ENCODE assay signal across 20 cellular contexts in the genomic region with DNA sequence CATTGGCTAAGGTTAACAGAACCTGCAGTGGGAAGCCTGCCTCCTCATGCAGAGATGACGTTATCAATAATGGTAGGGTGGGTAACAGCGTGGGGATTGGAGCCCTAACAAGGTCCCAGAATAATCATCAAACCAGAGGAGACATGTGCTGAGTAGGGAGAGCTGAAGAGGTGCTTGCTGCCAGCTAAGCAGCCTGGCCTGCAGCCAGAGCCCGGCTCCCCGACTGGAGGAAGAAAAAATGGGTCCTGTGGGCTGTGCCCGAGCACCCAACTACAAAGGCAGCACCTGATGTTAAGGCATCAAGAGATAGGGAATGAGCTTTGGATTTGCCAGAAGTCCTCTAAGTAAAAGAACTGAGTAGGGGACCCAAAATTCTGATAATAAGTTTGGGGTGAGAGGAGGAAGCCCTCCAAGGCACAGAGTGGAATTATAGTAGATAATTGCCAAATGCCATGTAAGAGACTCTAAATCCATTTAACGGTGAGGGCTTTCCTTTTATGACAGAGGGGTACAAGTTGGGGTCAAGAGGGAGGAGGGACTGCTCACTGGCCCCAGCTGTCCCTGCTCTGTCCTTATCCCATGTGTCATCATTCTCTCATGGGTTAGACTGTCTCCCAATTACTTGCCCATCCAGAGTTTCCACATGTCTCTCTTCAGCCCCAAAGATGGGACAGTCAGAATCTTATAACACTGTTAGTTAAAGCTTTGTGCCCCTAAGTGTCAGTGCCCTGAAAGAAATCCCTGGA.
DNase-seq lines count a peak whose midpoint lies in the region; TF ChIP-seq lines count a peak whose summit lies in the region.
"Had no signal": no experiment of that assay in that cellular context is flagged by ENCODE, and none has a peak within 500 bp of the region (broad histone marks: within the 10 kb centered on the region; RNA-seq: fewer than 3 reads in every experiment).

No MANE protein-coding gene starts in this region.

- H4K20me1 ChIP-seq in GM23248 (ENCODE audit: insufficient read depth): no peaks in the 10 kb centered on the region

- H3K79me2 ChIP-seq in GM23248 (ENCODE audit: insufficient read depth) (no peaks in the 10 kb centered on the region; the same call in 1 of the 2 replicates), trophoblast cell (ENCODE audit: control insufficient read depth, insufficient read depth, low read length, poor library complexity) (peaks cover 2% of the 10 kb centered on the region)

- no peak for TF ChIP-seq POLR2A in lower leg skin (IDR thresholded peaks at IDR 0.05)

- H3K4ac ChIP-seq in trophoblast cell (ENCODE audit: low read depth, low read length): peak overlapping the region; percentile 10

- peak overlapping the region; percentile 71 for H3K18ac ChIP-seq in trophoblast cell (ENCODE audit: low read length)

- H2AFZ ChIP-seq in GM23248: no peak overlapping the region
- no peak overlapping the region for H2AFZ ChIP-seq in trophoblast cell (ENCODE audit: insufficient read depth, low read length, poor library complexity)

- H3K4me1 ChIP-seq in GM23248 (ENCODE audit: insufficient read depth): peaks cover 55% of the 10 kb centered on the region
- peaks cover 21 to 28% of the 10 kb centered on the region in 2 experiments for H3K4me1 ChIP-seq in trophoblast cell (ENCODE audit: control insufficient read depth in 1 of 2, insufficient read depth in 2 of 2, low read length in 2 of 2)

- H3K4me2 ChIP-seq in GM23248 (ENCODE audit: unreplicated experiment): no peak overlapping the region
- no peak overlapping the region for H3K4me2 ChIP-seq in trophoblast cell (ENCODE audit: low read length)
- H3K4me2 ChIP-seq: SK-N-SH had no signal

- in situ Hi-C loops in GM23248 (cut with MboI): no loop called here

- H3K9me3 ChIP-seq in GM23248 (ENCODE audit: low read depth): no peaks in the 10 kb centered on the region
- peaks cover 3% of the 10 kb centered on the region for H3K9me3 ChIP-seq in trophoblast cell (ENCODE audit: insufficient read depth, low read depth, low read length)
- H3K9me3 ChIP-seq: psoas muscle, SK-N-SH had no signal

- H4K8ac ChIP-seq in trophoblast cell (ENCODE audit: low read depth, low read length): peak overlapping the region; percentile 39

- H3K23ac ChIP-seq in trophoblast cell (ENCODE audit: low read length): no peak overlapping the region

- TF ChIP-seq CTCF in coronary artery (IDR thresholded peaks at IDR 0.05) (no peak), lower leg skin (IDR thresholded peaks at IDR 0.05) (no peak)

- peak overlapping the region; percentile 67 for H2BK120ac ChIP-seq in trophoblast cell (ENCODE audit: insufficient read depth, low read length, poor library complexity)

- peak overlapping the region; percentile 42 for H2BK5ac ChIP-seq in trophoblast cell (ENCODE audit: low read depth, low read length, poor library complexity)

- H3K9ac ChIP-seq in GM23248: peak overlapping the region; percentile 52
- H3K9ac ChIP-seq in trophoblast cell (ENCODE audit: low read length): no peak overlapping the region
- H3K9ac ChIP-seq: SK-N-SH had no signal

- no peaks in the 10 kb centered on the region for H3K9me2 ChIP-seq in GM23248 (ENCODE audit: insufficient read depth)
- H3K9me2 ChIP-seq: SK-N-SH had no signal

- H3K4me3 ChIP-seq in GM23248 (no peak overlapping the region), coronary artery (no peak overlapping the region), trophoblast cell (ENCODE audit: low read depth, low read length) (no peak overlapping the region), lower leg skin (ENCODE audit: low read depth, poor library complexity, severe bottlenecking) (no peak overlapping the region)
- H3K4me3 ChIP-seq: psoas muscle, skin epidermis had no signal

- peak overlapping the region; percentile 71 for H2BK12ac ChIP-seq in trophoblast cell (ENCODE audit: low read length)

- no peaks in the 10 kb centered on the region for H3K27me3 ChIP-seq in GM23248 (replicated peaks; ENCODE audit: insufficient read depth)
- no peaks in the 10 kb centered on the region for H3K27me3 ChIP-seq in trophoblast cell (ENCODE audit: insufficient read depth, low read length)
- H3K27me3 ChIP-seq: brain microvascular endothelial cell had no signal

- 70 to 85% methylated on average over 6 of the region's 6 CpGs for WGBS in GM23248 (ENCODE audit: low coverage in 1 of 2, low lambda C conversion rate in 2 of 2, missing lambda C conversion rate in 2 of 2), 2 experiments
- WGBS in trophoblast cell (ENCODE audit: extremely low coverage, insufficient coverage, insufficient read length): no CpG with 5 or more reads among the region's 6 CpGs
- 43 to 62% methylated on average over 6 of the region's 6 CpGs for WGBS in lower leg skin, 2 donors

- intact Hi-C loops in lower leg skin (cut with DNase I; ENCODE audit: low total_unique reads): no loop called here

- H3K36me3 ChIP-seq in GM23248 (ENCODE audit: low read depth) (peaks cover 21% of the 10 kb centered on the region; the same call in 1 of the 2 replicates), trophoblast cell (ENCODE audit: control insufficient read depth in 1 of 2, insufficient read depth in 2 of 2, low read length in 2 of 2) (no peaks in the 10 kb centered on the region)
- H3K36me3 ChIP-seq: brain microvascular endothelial cell had no signal

- peaks cover 29% of the 10 kb centered on the region for H3K79me1 ChIP-seq in trophoblast cell (ENCODE audit: low read length)

- H3K14ac ChIP-seq in trophoblast cell (ENCODE audit: low read length): peak overlapping the region; percentile 66

- peak overlapping the region; percentile 64 for H2AK5ac ChIP-seq in trophoblast cell (ENCODE audit: low read length)

- peaks cover 50% of the 10 kb centered on the region for H3F3A ChIP-seq in GM23248 (ENCODE audit: insufficient read depth)

- peak overlapping the region; percentile 85 for H4K91ac ChIP-seq in trophoblast cell (ENCODE audit: low read depth, low read length)

- H4K12ac ChIP-seq in trophoblast cell (ENCODE audit: low read depth, low read length): no peak overlapping the region

- DNase-seq in GM23248: no peak
- DNase-seq in NCI-H82 (lab: John Stamatoyannopoulos, UW): peak; percentile 75
- DNase-seq in coronary artery (ENCODE audit: low spot score): no peak
- DNase-seq in trophoblast cell: no peak
- no peak for DNase-seq in HPDE6-E6E7 (ENCODE audit: extremely low spot score)
- no peak for DNase-seq in middle frontal gyrus (ENCODE audit: extremely low spot score, low spot score)
- DNase-seq in lower leg skin (ENCODE audit: low spot score in 2 of 2): no peak
- DNase-seq: activated CD4-positive, alpha-beta T cell treated with anti-CD3 and anti-CD28 coated beads for 36 hours; activated gamma-delta T cell treated with Interleukin-2 at 50 U/mL for 16 hours; activated naive CD8-positive, alpha-beta T cell treated with anti-CD3 and anti-CD28 coated beads, Interleukin-2, amount 50 U/mL, for 24 hours; brain microvascular endothelial cell; effector memory CD8-positive, alpha-beta T cell; NCI-H2029 treated with DMSO at 0.1 percent for 48 hours; psoas muscle; SK-N-SH; stimulated activated CD4-positive, alpha-beta T cell treated with anti-CD3 and anti-CD28 coated beads, Interleukin-2, amount 100 ng/mL, for 24 hours; T-helper 17 cell had no signal

- H3K27ac ChIP-seq in GM23248 (peak overlapping the region; percentile 68), coronary artery (peak overlapping the region; percentile 51 to 73), trophoblast cell (ENCODE audit: low read depth, low read length) (peak overlapping the region; percentile 71)
- H3K27ac ChIP-seq: brain microvascular endothelial cell, C4-2B, psoas muscle, RWPE1 had no signal
